Comparison of ENCODE assay signal across 27 cellular contexts in the genomic region with DNA sequence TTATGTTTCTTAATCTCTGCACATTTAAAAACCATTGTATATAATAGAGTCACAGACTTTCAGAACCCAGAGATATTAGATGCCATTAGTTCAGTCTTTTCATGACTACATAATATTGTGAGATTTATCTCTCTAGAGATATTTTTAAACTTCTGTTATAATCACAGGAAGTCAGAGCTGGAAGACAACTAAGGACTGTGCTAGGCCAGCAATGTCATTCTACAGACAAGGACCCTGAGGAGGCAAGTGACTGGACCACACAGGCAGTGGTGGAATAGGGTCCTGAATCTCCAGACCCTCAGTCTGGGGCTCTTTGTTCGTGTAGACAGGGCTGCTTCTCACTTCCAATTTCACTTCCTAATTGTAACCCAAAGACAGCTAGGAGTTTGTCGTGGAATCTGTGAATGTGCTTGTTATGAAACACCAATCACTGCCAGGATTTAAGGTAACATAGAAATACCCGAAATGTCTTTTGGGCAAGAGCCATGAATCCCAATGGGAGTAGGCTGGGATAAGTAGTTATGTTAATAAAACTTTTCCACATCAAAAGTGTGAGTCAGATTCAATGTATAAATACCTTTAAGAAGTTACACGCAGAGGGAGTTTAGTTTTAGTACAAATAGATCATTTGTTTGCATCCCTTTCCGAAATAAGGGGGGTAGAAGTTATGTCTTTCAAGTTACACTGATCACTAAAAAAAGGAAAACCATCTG.
DNase-seq lines count a peak whose midpoint lies in the region; ATAC-seq and TF ChIP-seq lines count a peak whose summit lies in the region.
"Had no signal": no experiment of that assay in that cellular context is flagged by ENCODE, and none has a peak within 500 bp of the region (broad histone marks: within the 10 kb centered on the region; RNA-seq: fewer than 3 reads in every experiment).

No MANE protein-coding gene starts in this region.

- H3F3A ChIP-seq in GM23338 (replicated peaks; ENCODE audit: low read depth) (no peaks in the 10 kb centered on the region), smooth muscle cell (ENCODE audit: low read depth) (peaks cover 4% of the 10 kb centered on the region)

- no peak for TF ChIP-seq EP300 in gastroesophageal sphincter (IDR thresholded peaks at IDR 0.05)

- H3K4me1 Mint-ChIP-seq in GM23338 = peaks cover 3% of the 10 kb centered on the region
- H3K4me1 Mint-ChIP-seq in activated CD8-positive, alpha-beta memory T cell treated with anti-CD3 and anti-CD28 coated beads, Interleukin-2, amount 10 ng/mL, durations not matched to agents 7 days and 5 days = no peaks in the 10 kb centered on the region
- H3K4me1 Mint-ChIP-seq: activated naive CD8-positive, alpha-beta T cell treated with anti-CD3 and anti-CD28 coated beads, Interleukin-2, amount 50 U/mL, for 24 hours; central memory CD8-positive, alpha-beta T cell had no signal

- H2AFZ ChIP-seq in GM23338 = no peak overlapping the region
- H2AFZ ChIP-seq in smooth muscle cell (ENCODE audit: low read depth) = no peak overlapping the region

- no peak overlapping the region for H3K4me3 ChIP-seq in GM23338
- H3K4me3 ChIP-seq in SJSA1 = no peak overlapping the region
- H3K4me3 ChIP-seq in gastroesophageal sphincter = no peak overlapping the region
- H3K4me3 ChIP-seq in smooth muscle cell = no peak overlapping the region
- H3K4me3 ChIP-seq: MG63, sigmoid colon had no signal

- DNase-seq in GM23338 (ENCODE audit: low spot score) (no peak), SJSA1 (ENCODE audit: low read depth in 1 of 2, low spot score in 2 of 2) (peak in 1 of 2 experiments; percentile 70), smooth muscle cell (lab: John Stamatoyannopoulos, UW; ENCODE audit: unreplicated experiment) (no peak), NCI-H82 (lab: John Stamatoyannopoulos, UW) (no peak), RPMI8226 (no peak)
- no peak for DNase-seq in activated CD8-positive, alpha-beta memory T cell treated with anti-CD3 and anti-CD28 coated beads, Interleukin-2, amount 10 ng/mL, durations not matched to agents 7 days and 5 days
- DNase-seq: activated CD4-positive, alpha-beta T cell treated with anti-CD3 and anti-CD28 coated beads for 4 hours; activated CD8-positive, alpha-beta memory T cell treated with anti-CD3 and anti-CD28 coated beads for 24 hours; activated gamma-delta T cell; activated naive CD8-positive, alpha-beta T cell treated with anti-CD3 and anti-CD28 coated beads, Interleukin-2, amount 50 U/mL, for 24 hours; activated T-cell treated with anti-CD3 and anti-CD28 coated beads, Interleukin-2, amount 50 U/mL, for 1 hour; BE2C; DMS79; GDM1; KG1; mesendoderm; MG63; NCI-H1417; NCI-H2081; NCI-H345; sigmoid colon; stimulated activated CD4-positive, alpha-beta T cell treated with anti-CD3 and anti-CD28 coated beads, Interleukin-15, amount 100 ng/mL, for 24 hours; stimulated activated naive CD4-positive, alpha-beta T cell treated with Interleukin-2 at 50 U/mL for 16 hours had no signal

- 13 to 26% methylated on average over 5 of the region's 5 CpGs for whole genome bisulfite sequencing in gastroesophageal sphincter (ENCODE audit: low coverage in 1 of 2), 2 donors
- WGBS in smooth muscle cell (ENCODE audit: low lambda C conversion rate) = 41% methylated on average over 5 of the region's 5 CpGs

- ATAC-seq in GM23338 = no peak
- no peak for ATAC-seq in gastroesophageal sphincter
- no peak for ATAC-seq in activated CD8-positive, alpha-beta memory T cell treated with anti-CD3 and anti-CD28 coated beads, Interleukin-2, amount 10 ng/mL, durations not matched to agents 7 days and 5 days
- ATAC-seq: activated naive CD8-positive, alpha-beta T cell treated with anti-CD3 and anti-CD28 coated beads, Interleukin-2, amount 50 U/mL, for 24 hours; HCT116 had no signal

- H3K4me1 ChIP-seq in GM23338 (ENCODE audit: insufficient read depth) (peaks cover 31% of the 10 kb centered on the region), SJSA1 (replicated peaks) (peaks cover 27% of the 10 kb centered on the region), gastroesophageal sphincter (peaks cover 0 to 25% (median 5%) of the 10 kb centered on the region in 3 donors), smooth muscle cell (ENCODE audit: low read depth) (peaks cover 16% of the 10 kb centered on the region)

- H3K9me3 Mint-ChIP-seq in GM23338 = peaks cover 6% of the 10 kb centered on the region; the same call in 1 of the 3 replicates
- no peaks in the 10 kb centered on the region for H3K9me3 Mint-ChIP-seq in activated CD8-positive, alpha-beta memory T cell treated with anti-CD3 and anti-CD28 coated beads, Interleukin-2, amount 10 ng/mL, durations not matched to agents 7 days and 5 days (ENCODE audit: low read depth)
- H3K9me3 Mint-ChIP-seq: activated naive CD8-positive, alpha-beta T cell treated with anti-CD3 and anti-CD28 coated beads, Interleukin-2, amount 50 U/mL, for 24 hours; central memory CD8-positive, alpha-beta T cell had no signal

- no peak overlapping the region; the same call in 2 of the 3 replicates for H3K4me3 Mint-ChIP-seq in GM23338
- no peak overlapping the region for H3K4me3 Mint-ChIP-seq in activated CD8-positive, alpha-beta memory T cell treated with anti-CD3 and anti-CD28 coated beads, Interleukin-2, amount 10 ng/mL, durations not matched to agents 7 days and 5 days
- H3K4me3 Mint-ChIP-seq: activated naive CD8-positive, alpha-beta T cell treated with anti-CD3 and anti-CD28 coated beads, Interleukin-2, amount 50 U/mL, for 24 hours; central memory CD8-positive, alpha-beta T cell had no signal

- H3K27me3 ChIP-seq in GM23338 (ENCODE audit: insufficient read depth) = no peaks in the 10 kb centered on the region
- H3K27me3 ChIP-seq in SJSA1 (replicated peaks) = no peaks in the 10 kb centered on the region
- no peaks in the 10 kb centered on the region for H3K27me3 ChIP-seq in gastroesophageal sphincter
- no peaks in the 10 kb centered on the region for H3K27me3 ChIP-seq in smooth muscle cell (ENCODE audit: low read depth)
- H3K27me3 ChIP-seq: BE2C, sigmoid colon had no signal

- H3K36me3 ChIP-seq in GM23338 (ENCODE audit: insufficient read depth) (no peaks in the 10 kb centered on the region; the same call in 1 of the 2 replicates), SJSA1 (0 out of 2 replicates have a peak, but pooled peaks cover 4% of the 10 kb centered on the region), gastroesophageal sphincter (no peaks in the 10 kb centered on the region), smooth muscle cell (ENCODE audit: low read depth) (no peaks in the 10 kb centered on the region)
- H3K36me3 ChIP-seq: BE2C, MG63, sigmoid colon had no signal

- CTCF ChIA-PET in activated CD8-positive, alpha-beta memory T cell treated with anti-CD3 and anti-CD28 coated beads, Interleukin-2, amount 10 ng/mL, durations not matched to agents 7 days and 5 days (lab: Charles Lee) = no interaction called here

- peaks cover 6% of the 10 kb centered on the region; the same call in 2 of the 3 replicates for H3K36me3 Mint-ChIP-seq in GM23338 (ENCODE audit: low read depth)
- no peaks in the 10 kb centered on the region for H3K36me3 Mint-ChIP-seq in activated CD8-positive, alpha-beta memory T cell treated with anti-CD3 and anti-CD28 coated beads, Interleukin-2, amount 10 ng/mL, durations not matched to agents 7 days and 5 days

- no peaks in the 10 kb centered on the region for H4K20me1 ChIP-seq in GM23338 (replicated peaks; ENCODE audit: insufficient read depth)
- H4K20me1 ChIP-seq in smooth muscle cell (ENCODE audit: low read depth) = peaks cover 53% of the 10 kb centered on the region

- TF ChIP-seq CTCF in GM23338 (conservative IDR thresholded peaks at IDR 0.05; ENCODE audit: low read depth in 2 of 2) = no peak
- no peak for TF ChIP-seq CTCF in gastroesophageal sphincter (IDR thresholded peaks at IDR 0.05)
- TF ChIP-seq CTCF in smooth muscle cell (IDR thresholded peaks at IDR 0.05; ENCODE audit: borderline replicate concordance, insufficient read depth, poor library complexity, severe bottlenecking) = no peak

- no peak for TF ChIP-seq POLR2A in gastroesophageal sphincter (IDR thresholded peaks at IDR 0.05)

- H3K9me3 ChIP-seq in SJSA1 (replicated peaks) (no peaks in the 10 kb centered on the region), gastroesophageal sphincter (no peaks in the 10 kb centered on the region), smooth muscle cell (replicated peaks; ENCODE audit: low read depth) (no peaks in the 10 kb centered on the region)
- H3K9me3 ChIP-seq: BE2C, MG63, sigmoid colon had no signal

- H3K27ac ChIP-seq in GM23338 (ENCODE audit: low read depth) = peak overlapping the region; percentile 96
- H3K27ac ChIP-seq in SJSA1 = peak overlapping the region; percentile 43; the same call in 1 of the 2 replicates
- H3K27ac ChIP-seq in gastroesophageal sphincter = peak overlapping the region in 3 of 4 donors; percentile 11 to 33 (median 31)
- peak overlapping the region; percentile 63 for H3K27ac ChIP-seq in smooth muscle cell (ENCODE audit: low read depth)
- H3K27ac ChIP-seq: RWPE1 had no signal

- H3K27me3 Mint-ChIP-seq in GM23338 (ENCODE audit: insufficient read depth, low read depth, poor library complexity) = no peaks in the 10 kb centered on the region
- peaks cover 2% of the 10 kb centered on the region for H3K27me3 Mint-ChIP-seq in activated CD8-positive, alpha-beta memory T cell treated with anti-CD3 and anti-CD28 coated beads, Interleukin-2, amount 10 ng/mL, durations not matched to agents 7 days and 5 days

- H3K79me2 ChIP-seq in GM23338 (replicated peaks; ENCODE audit: insufficient read depth) (no peaks in the 10 kb centered on the region), smooth muscle cell (ENCODE audit: low read depth) (peaks cover 7% of the 10 kb centered on the region)

- H3K27ac Mint-ChIP-seq in GM23338 = peak overlapping the region; percentile 36
- no peak overlapping the region for H3K27ac Mint-ChIP-seq in activated CD8-positive, alpha-beta memory T cell treated with anti-CD3 and anti-CD28 coated beads, Interleukin-2, amount 10 ng/mL, durations not matched to agents 7 days and 5 days
- H3K27ac Mint-ChIP-seq: activated naive CD8-positive, alpha-beta T cell treated with anti-CD3 and anti-CD28 coated beads, Interleukin-2, amount 50 U/mL, for 24 hours had no signal

- H3K9me2 ChIP-seq in GM23338 (ENCODE audit: insufficient read depth) = peaks cover 39% of the 10 kb centered on the region

- peak overlapping the region; percentile 64 for H3K4me2 ChIP-seq in GM23338
- H3K4me2 ChIP-seq in smooth muscle cell = peak overlapping the region; percentile 66

- no peak overlapping the region for H3K9ac ChIP-seq in smooth muscle cell (ENCODE audit: low read depth)

TF ChIP-seq in GM23338, 12 proteins besides CTCF, POLR2A, EP300 and RAD21 (continues in another document):
- TF ChIP-seq EZH2 (IDR thresholded peaks at IDR 0.05; ENCODE audit: low read depth, unreplicated experiment) = no peak
- no peak for TF ChIP-seq ZNF114 (CRISPR knock-in tag; IDR thresholded peaks at IDR 0.05)

Comparison
In these comparisons a context has a peak if more than half of its experiments do, and no peak if none do; other contexts are left out.
1. H3K27ac ChIP-seq: peak in every context shown above with its lines; median percentile 96 in GM23338; 63 in smooth muscle cell; 43 in SJSA1; 31 in gastroesophageal sphincter.